Comparison of ENCODE assay signal across 1 cellular context in the genomic region with DNA sequence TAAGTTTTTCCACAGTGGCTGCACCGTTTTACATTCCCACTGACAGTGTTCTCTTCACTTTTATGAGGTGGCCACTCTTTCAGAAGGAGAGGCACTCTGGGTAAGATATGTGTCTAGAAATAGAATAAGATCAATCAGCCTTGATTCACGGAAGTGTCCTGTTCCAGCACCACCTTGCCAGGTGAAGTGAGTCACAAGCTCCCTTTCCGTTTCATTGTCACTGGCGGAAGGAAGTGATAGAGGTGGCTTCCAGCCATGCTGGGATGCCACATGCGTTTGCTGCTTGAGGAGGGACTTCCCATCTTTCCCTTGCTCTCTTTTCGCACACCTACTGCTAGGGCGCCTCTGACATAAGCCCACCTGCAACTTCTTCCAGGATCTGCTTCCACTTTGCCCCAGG.
A peak's percentile ranks its signal among the peaks of the same experiment; 100 is the strongest.
TF ChIP-seq lines count a peak whose summit lies in the region.

No MANE protein-coding gene starts in this region.

TF ChIP-seq in HCT116, 20 proteins besides CTCF, POLR2A, EP300 and RAD21 (continued from another document):
- TF ChIP-seq ELF1 (IDR thresholded peaks at IDR 0.05; ENCODE audit: borderline replicate concordance, low read depth): peak; percentile 60; the same call in 1 of the 2 replicates
- TF ChIP-seq EZH2phosphoT487 (IDR thresholded peaks at IDR 0.05; ENCODE audit: borderline replicate concordance): no peak
- peak; percentile 73 for TF ChIP-seq FOSL1 (IDR thresholded peaks at IDR 0.05; ENCODE audit: low read depth)
- TF ChIP-seq, protein P1, sequence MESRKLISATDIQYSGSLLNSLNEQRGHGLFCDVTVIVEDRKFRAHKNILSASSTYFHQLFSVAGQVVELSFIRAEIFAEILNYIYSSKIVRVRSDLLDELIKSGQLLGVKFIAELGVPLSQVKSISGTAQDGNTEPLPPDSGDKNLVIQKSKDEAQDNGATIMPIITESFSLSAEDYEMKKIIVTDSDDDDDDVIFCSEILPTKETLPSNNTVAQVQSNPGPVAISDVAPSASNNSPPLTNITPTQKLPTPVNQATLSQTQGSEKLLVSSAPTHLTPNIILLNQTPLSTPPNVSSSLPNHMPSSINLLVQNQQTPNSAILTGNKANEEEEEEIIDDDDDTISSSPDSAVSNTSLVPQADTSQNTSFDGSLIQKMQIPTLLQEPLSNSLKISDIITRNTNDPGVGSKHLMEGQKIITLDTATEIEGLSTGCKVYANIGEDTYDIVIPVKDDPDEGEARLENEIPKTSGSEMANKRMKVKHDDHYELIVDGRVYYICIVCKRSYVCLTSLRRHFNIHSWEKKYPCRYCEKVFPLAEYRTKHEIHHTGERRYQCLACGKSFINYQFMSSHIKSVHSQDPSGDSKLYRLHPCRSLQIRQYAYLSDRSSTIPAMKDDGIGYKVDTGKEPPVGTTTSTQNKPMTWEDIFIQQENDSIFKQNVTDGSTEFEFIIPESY (IDR thresholded peaks at IDR 0.05; ENCODE audit: extremely low read depth, insufficient replicate concordance, low read length): no peak
- peak; percentile 60; the same call in 1 of the 2 replicates for TF ChIP-seq SIN3A (IDR thresholded peaks at IDR 0.05; ENCODE audit: low read depth)
- TF ChIP-seq POLR2AphosphoS5 (IDR thresholded peaks at IDR 0.05; ENCODE audit: low read depth, low read length): peak; percentile 60
- TF ChIP-seq SP1 (IDR thresholded peaks at IDR 0.05; ENCODE audit: low read depth): peak; percentile 85
- peak; percentile 94 for TF ChIP-seq CBX3 (IDR thresholded peaks at IDR 0.05; ENCODE audit: low read depth)
- TF ChIP-seq YY1 (IDR thresholded peaks at IDR 0.05; ENCODE audit: extremely low read depth, insufficient replicate concordance, low read depth, low read length): no peak
- TF ChIP-seq, protein P2, sequence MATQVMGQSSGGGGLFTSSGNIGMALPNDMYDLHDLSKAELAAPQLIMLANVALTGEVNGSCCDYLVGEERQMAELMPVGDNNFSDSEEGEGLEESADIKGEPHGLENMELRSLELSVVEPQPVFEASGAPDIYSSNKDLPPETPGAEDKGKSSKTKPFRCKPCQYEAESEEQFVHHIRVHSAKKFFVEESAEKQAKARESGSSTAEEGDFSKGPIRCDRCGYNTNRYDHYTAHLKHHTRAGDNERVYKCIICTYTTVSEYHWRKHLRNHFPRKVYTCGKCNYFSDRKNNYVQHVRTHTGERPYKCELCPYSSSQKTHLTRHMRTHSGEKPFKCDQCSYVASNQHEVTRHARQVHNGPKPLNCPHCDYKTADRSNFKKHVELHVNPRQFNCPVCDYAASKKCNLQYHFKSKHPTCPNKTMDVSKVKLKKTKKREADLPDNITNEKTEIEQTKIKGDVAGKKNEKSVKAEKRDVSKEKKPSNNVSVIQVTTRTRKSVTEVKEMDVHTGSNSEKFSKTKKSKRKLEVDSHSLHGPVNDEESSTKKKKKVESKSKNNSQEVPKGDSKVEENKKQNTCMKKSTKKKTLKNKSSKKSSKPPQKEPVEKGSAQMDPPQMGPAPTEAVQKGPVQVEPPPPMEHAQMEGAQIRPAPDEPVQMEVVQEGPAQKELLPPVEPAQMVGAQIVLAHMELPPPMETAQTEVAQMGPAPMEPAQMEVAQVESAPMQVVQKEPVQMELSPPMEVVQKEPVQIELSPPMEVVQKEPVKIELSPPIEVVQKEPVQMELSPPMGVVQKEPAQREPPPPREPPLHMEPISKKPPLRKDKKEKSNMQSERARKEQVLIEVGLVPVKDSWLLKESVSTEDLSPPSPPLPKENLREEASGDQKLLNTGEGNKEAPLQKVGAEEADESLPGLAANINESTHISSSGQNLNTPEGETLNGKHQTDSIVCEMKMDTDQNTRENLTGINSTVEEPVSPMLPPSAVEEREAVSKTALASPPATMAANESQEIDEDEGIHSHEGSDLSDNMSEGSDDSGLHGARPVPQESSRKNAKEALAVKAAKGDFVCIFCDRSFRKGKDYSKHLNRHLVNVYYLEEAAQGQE (IDR thresholded peaks at IDR 0.05; ENCODE audit: low read depth): no peak
- peak; percentile 94 for TF ChIP-seq TCF7L2 (IDR thresholded peaks at IDR 0.05; ENCODE audit: borderline replicate concordance, extremely low read depth, insufficient read depth, insufficient read length)
- TF ChIP-seq, protein P3, sequence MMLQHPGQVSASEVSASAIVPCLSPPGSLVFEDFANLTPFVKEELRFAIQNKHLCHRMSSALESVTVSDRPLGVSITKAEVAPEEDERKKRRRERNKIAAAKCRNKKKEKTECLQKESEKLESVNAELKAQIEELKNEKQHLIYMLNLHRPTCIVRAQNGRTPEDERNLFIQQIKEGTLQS (IDR thresholded peaks at IDR 0.05): no peak
- TF ChIP-seq ZNF274 (IDR thresholded peaks at IDR 0.05; ENCODE audit: low read depth, low read length): no peak
